In the genomic region with DNA sequence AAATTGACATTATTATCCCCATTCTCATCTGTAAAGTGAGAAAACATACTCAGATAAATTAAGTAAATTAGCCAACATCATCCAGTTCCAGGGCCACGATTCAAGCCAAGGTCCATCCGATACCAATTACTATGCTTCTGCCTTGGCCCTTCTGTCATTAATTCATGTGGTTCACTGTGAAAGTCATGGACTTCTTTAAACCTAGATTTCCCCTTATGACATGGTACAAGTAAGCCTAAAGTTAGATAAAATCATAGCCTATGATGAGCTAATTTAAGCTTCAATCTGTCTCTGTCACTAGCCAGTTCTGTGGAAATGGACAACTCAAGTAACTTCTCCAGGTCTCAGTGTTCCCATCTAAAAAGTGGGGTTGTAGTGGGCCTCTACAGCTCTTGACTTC, we compare ENCODE assay signal across 10 cellular contexts.
DNase-seq lines count a peak whose midpoint lies in the region; ATAC-seq and TF ChIP-seq lines count a peak whose summit lies in the region.
"Had no signal": no experiment of that assay in that cellular context is flagged by ENCODE, and none has a peak within 500 bp of the region (broad histone marks: within the 10 kb centered on the region; RNA-seq: fewer than 3 reads in every experiment).

No MANE protein-coding gene starts in this region.

- H3K36me3 ChIP-seq in ascending aorta (no peaks in the 10 kb centered on the region), tibial artery (no peaks in the 10 kb centered on the region)
- no peaks in the 10 kb centered on the region for H3K36me3 ChIP-seq in effector memory CD4-positive, alpha-beta T cell (ENCODE audit: control insufficient read depth, insufficient read depth, low read length)

- H3K27ac ChIP-seq in ascending aorta (peak overlapping the region; percentile 36 to 64), tibial artery (peak overlapping the region; percentile 47 to 58)
- no peak overlapping the region for H3K27ac ChIP-seq in effector memory CD4-positive, alpha-beta T cell (ENCODE audit: insufficient read depth, low read length, poor library complexity, severe bottlenecking)

- CTCF ChIA-PET in activated CD8-positive, alpha-beta T cell treated with anti-CD3 and anti-CD28 coated beads for 36 hours (lab: Charles Lee), result interaction anchor here (1.6 kb wide), 1 partner anchor 227 kb away, joined by 7 read pairs; no protein-coding TSS in a partner anchor
- CTCF ChIA-PET in activated CD8-positive, alpha-beta T cell treated with anti-CD3 and anti-CD28 coated beads, Interleukin-2, amount 10 ng/mL, durations not matched to agents 7 days and 5 days (lab: Charles Lee), result no interaction called here

- H3K4me3 ChIP-seq in ascending aorta (peak overlapping the region in 1 of 2 donors; percentile 50), tibial artery (no peak overlapping the region)
- no peak overlapping the region for H3K4me3 ChIP-seq in effector memory CD4-positive, alpha-beta T cell (ENCODE audit: insufficient read depth, low read depth, low read length, poor library complexity, severe bottlenecking)
- H3K4me3 ChIP-seq: K562 had no signal

- no peak for DNase-seq in activated CD8-positive, alpha-beta T cell treated with anti-CD3 and anti-CD28 coated beads for 36 hours
- no peak for DNase-seq in activated CD8-positive, alpha-beta T cell treated with anti-CD3 and anti-CD28 coated beads, Interleukin-2, amount 10 ng/mL, durations not matched to agents 7 days and 5 days
- DNase-seq in ascending aorta (ENCODE audit: low spot score in 2 of 2) (no peak), memory B cell (ENCODE audit: low spot score in 2 of 2) (no peak), tibial artery (no peak), NCI-H2196 (lab: John Stamatoyannopoulos, UW; ENCODE audit: unreplicated experiment) (no peak)
- DNase-seq in effector memory CD4-positive, alpha-beta T cell, result no peak
- DNase-seq in activated naive CD4-positive, alpha-beta T cell treated with anti-CD3 and anti-CD28 coated beads, Interleukin-2, amount 50 U/mL, for 16 hours, result no peak
- DNase-seq: posterior cingulate gyrus had no signal

- H3K4me1 ChIP-seq in ascending aorta (peaks cover 0 to 17% of the 10 kb centered on the region in 2 donors), tibial artery (peaks cover 0 to 60% (median 23%) of the 10 kb centered on the region in 4 donors)
- H3K4me1 ChIP-seq in effector memory CD4-positive, alpha-beta T cell (ENCODE audit: control insufficient read depth, insufficient read depth, low read length, poor library complexity, severe bottlenecking), result peaks cover 3% of the 10 kb centered on the region

- no peaks in the 10 kb centered on the region for H3K36me3 Mint-ChIP-seq in activated CD8-positive, alpha-beta T cell treated with anti-CD3 and anti-CD28 coated beads for 36 hours (ENCODE audit: low read depth)
- H3K36me3 Mint-ChIP-seq in activated CD8-positive, alpha-beta T cell treated with anti-CD3 and anti-CD28 coated beads, Interleukin-2, amount 10 ng/mL, durations not matched to agents 7 days and 5 days (ENCODE audit: low read depth), result no peaks in the 10 kb centered on the region
- H3K36me3 Mint-ChIP-seq in memory B cell, result peaks cover 2% of the 10 kb centered on the region

- no peak overlapping the region for H3K4me3 Mint-ChIP-seq in activated CD8-positive, alpha-beta T cell treated with anti-CD3 and anti-CD28 coated beads for 36 hours
- H3K4me3 Mint-ChIP-seq in activated CD8-positive, alpha-beta T cell treated with anti-CD3 and anti-CD28 coated beads, Interleukin-2, amount 10 ng/mL, durations not matched to agents 7 days and 5 days, result no peak overlapping the region
- peak overlapping the region; percentile 90 for H3K4me3 Mint-ChIP-seq in memory B cell

- peaks cover 31% of the 10 kb centered on the region for H3K4me1 Mint-ChIP-seq in activated CD8-positive, alpha-beta T cell treated with anti-CD3 and anti-CD28 coated beads for 36 hours (ENCODE audit: low read depth)
- peaks cover 10% of the 10 kb centered on the region for H3K4me1 Mint-ChIP-seq in activated CD8-positive, alpha-beta T cell treated with anti-CD3 and anti-CD28 coated beads, Interleukin-2, amount 10 ng/mL, durations not matched to agents 7 days and 5 days (ENCODE audit: low read depth)
- peaks cover 65% of the 10 kb centered on the region for H3K4me1 Mint-ChIP-seq in memory B cell

- H3K27me3 ChIP-seq in ascending aorta (no peaks in the 10 kb centered on the region), tibial artery (no peaks in the 10 kb centered on the region)
- no peaks in the 10 kb centered on the region for H3K27me3 ChIP-seq in effector memory CD4-positive, alpha-beta T cell (replicated peaks; ENCODE audit: control insufficient read depth, insufficient read depth, low read length, poor library complexity, severe bottlenecking)

- POLR2A ChIA-PET in activated CD8-positive, alpha-beta T cell treated with anti-CD3 and anti-CD28 coated beads for 36 hours (lab: Charles Lee), result no interaction called here
- POLR2A ChIA-PET in activated CD8-positive, alpha-beta T cell treated with anti-CD3 and anti-CD28 coated beads, Interleukin-2, amount 10 ng/mL, durations not matched to agents 7 days and 5 days (lab: Charles Lee), result no interaction called here

- no peak for ATAC-seq in activated CD8-positive, alpha-beta T cell treated with anti-CD3 and anti-CD28 coated beads for 36 hours
- no peak for ATAC-seq in activated CD8-positive, alpha-beta T cell treated with anti-CD3 and anti-CD28 coated beads, Interleukin-2, amount 10 ng/mL, durations not matched to agents 7 days and 5 days
- no peak for ATAC-seq in memory B cell (ENCODE audit: low read depth)
- ATAC-seq: K562 had no signal

- H3K27ac Mint-ChIP-seq in activated CD8-positive, alpha-beta T cell treated with anti-CD3 and anti-CD28 coated beads for 36 hours, result peak overlapping the region; percentile 77
- H3K27ac Mint-ChIP-seq in activated CD8-positive, alpha-beta T cell treated with anti-CD3 and anti-CD28 coated beads, Interleukin-2, amount 10 ng/mL, durations not matched to agents 7 days and 5 days, result no peak overlapping the region
- peak overlapping the region; percentile 100 for H3K27ac Mint-ChIP-seq in memory B cell

- peaks cover 14% of the 10 kb centered on the region for H3K27me3 Mint-ChIP-seq in activated CD8-positive, alpha-beta T cell treated with anti-CD3 and anti-CD28 coated beads for 36 hours
- H3K27me3 Mint-ChIP-seq in activated CD8-positive, alpha-beta T cell treated with anti-CD3 and anti-CD28 coated beads, Interleukin-2, amount 10 ng/mL, durations not matched to agents 7 days and 5 days (ENCODE audit: low read depth), result peaks cover 5% of the 10 kb centered on the region
- no peaks in the 10 kb centered on the region for H3K27me3 Mint-ChIP-seq in memory B cell

- intact Hi-C loops in activated CD8-positive, alpha-beta T cell treated with anti-CD3 and anti-CD28 coated beads for 36 hours (cut with micrococcal nuclease), result loop anchor here (5.0 kb wide), 1 partner anchor 226 kb away; the partner anchor contains the start of gene MARCKS
- intact Hi-C loops in ascending aorta (cut with DNase I) (loop anchor here (2.0 to 5.0 kb wide), 2 partner anchors 21 to 226 kb away; partner anchors contain the start of gene MARCKS), tibial artery (cut with DNase I; ENCODE audit: low total_unique reads) (no loop called here)

- H3K9me3 Mint-ChIP-seq in activated CD8-positive, alpha-beta T cell treated with anti-CD3 and anti-CD28 coated beads for 36 hours, result peaks cover 1% of the 10 kb centered on the region
- no peaks in the 10 kb centered on the region for H3K9me3 Mint-ChIP-seq in activated CD8-positive, alpha-beta T cell treated with anti-CD3 and anti-CD28 coated beads, Interleukin-2, amount 10 ng/mL, durations not matched to agents 7 days and 5 days (ENCODE audit: insufficient read depth)
- H3K9me3 Mint-ChIP-seq in memory B cell, result no peaks in the 10 kb centered on the region

- no peak for TF ChIP-seq CTCF in activated CD8-positive, alpha-beta T cell treated with anti-CD3 and anti-CD28 coated beads for 36 hours (IDR thresholded peaks at IDR 0.05)
- TF ChIP-seq CTCF in ascending aorta (IDR thresholded peaks at IDR 0.05) (no peak), tibial artery (IDR thresholded peaks at IDR 0.05) (no peak)

- H3K9me3 ChIP-seq in ascending aorta, result no peaks in the 10 kb centered on the region
- no peaks in the 10 kb centered on the region for H3K9me3 ChIP-seq in tibial artery
- no peaks in the 10 kb centered on the region for H3K9me3 ChIP-seq in effector memory CD4-positive, alpha-beta T cell (ENCODE audit: control insufficient read depth, low read length)
